ENCODE assay signal across 8 cellular contexts in the genomic region with DNA sequence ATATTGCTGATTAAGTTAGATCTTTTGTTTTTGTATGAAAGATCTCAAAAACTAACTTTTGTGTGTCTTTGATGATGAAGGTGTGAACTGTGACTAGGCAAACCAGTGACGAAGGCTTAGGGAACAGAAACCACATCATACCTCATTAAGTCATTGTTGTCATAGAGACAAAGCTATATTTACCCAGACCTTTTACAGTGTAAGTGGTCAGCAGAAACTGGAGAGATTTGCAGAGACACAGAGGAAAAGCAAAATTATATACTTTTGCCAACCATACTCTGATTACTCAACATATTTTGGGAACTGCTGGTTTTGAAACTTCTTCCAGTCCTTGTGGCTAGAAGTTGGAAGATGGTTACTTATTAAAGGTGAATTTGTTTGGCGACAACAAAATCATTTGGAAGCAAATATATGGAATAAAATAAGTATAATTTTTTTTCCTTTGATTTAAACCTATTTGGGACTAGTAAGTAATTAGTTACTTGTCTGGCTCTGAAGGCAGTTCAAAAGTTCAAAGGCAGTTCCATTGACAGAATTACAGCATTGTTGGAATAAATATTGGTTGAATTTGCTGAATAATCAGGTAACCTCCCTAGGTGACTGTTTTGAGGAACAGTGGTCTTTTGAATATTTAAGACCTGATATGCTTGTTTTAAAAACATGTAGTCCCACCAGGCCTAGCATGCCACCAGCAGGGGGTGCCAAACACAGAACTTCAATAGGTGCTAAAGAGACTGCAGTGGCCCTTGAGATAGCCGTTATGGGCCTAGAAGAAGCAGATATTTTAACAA.
DNase-seq lines count a peak whose midpoint lies in the region; ATAC-seq and TF ChIP-seq lines count a peak whose summit lies in the region.

No MANE protein-coding gene starts in this region.

- H3K4me3 ChIP-seq in heart left ventricle (no peak overlapping the region), skeletal muscle tissue (ENCODE audit: low read length in 3 of 3) (no peak overlapping the region)

- intact Hi-C loops in heart left ventricle (cut with DNase I) = loop anchor here in 4 of 10 donors (5.0 to 10.0 kb wide), 3 partner anchors 48 to 1390 kb away; no protein-coding TSS in a partner anchor

- no peak for TF ChIP-seq POLR2A in heart left ventricle (IDR thresholded peaks at IDR 0.05)

- H3K36me3 ChIP-seq in heart left ventricle = peaks cover 0 to 7% (median 0%) of the 10 kb centered on the region in 9 donors
- H3K36me3 ChIP-seq in skeletal muscle tissue (ENCODE audit: control insufficient read depth in 3 of 3, insufficient read depth in 3 of 3, low read length in 3 of 3) = no peaks in the 10 kb centered on the region

- no peaks in the 10 kb centered on the region for H3K27me3 ChIP-seq in heart left ventricle
- no peaks in the 10 kb centered on the region for H3K27me3 ChIP-seq in skeletal muscle tissue (ENCODE audit: control insufficient read depth in 3 of 3, insufficient read depth in 3 of 3, low read length in 3 of 3)

- peak; percentile 72 for DNase-seq in ELR (ENCODE audit: low read depth)
- DNase-seq in HT-29 (ENCODE audit: low spot score) = peak; percentile 81
- peak; percentile 84 for DNase-seq in SIG-M5 treated with dmso at 0.1 percent for 504 hours (lab: John Stamatoyannopoulos, UW; ENCODE audit: unreplicated experiment)
- DNase-seq in activated gamma-delta T cell treated with anti-CD3 and anti-CD28 coated beads, Interleukin-2, amount 50 U/mL, for 16 hours (ENCODE audit: low read depth) = peak; percentile 19
- DNase-seq in heart left ventricle = peak; percentile 31 to 58 (median 50)
- DNase-seq in middle frontal gyrus (ENCODE audit: extremely low spot score, low spot score) = no peak

- peak; percentile 97 for ATAC-seq in GM21515 (IDR thresholded peaks at IDR 0.05; ENCODE audit: unreplicated experiment)
- peak; percentile 64 to 87 (median 81) for ATAC-seq in heart left ventricle

- H3K9me3 ChIP-seq in heart left ventricle = no peaks in the 10 kb centered on the region
- H3K9me3 ChIP-seq in skeletal muscle tissue (ENCODE audit: control insufficient read depth in 3 of 3, low read length in 3 of 3) = no peaks in the 10 kb centered on the region

- peak; percentile 29 to 72 (median 52) for TF ChIP-seq CTCF in heart left ventricle (IDR thresholded peaks at IDR 0.05)

- H3K27ac ChIP-seq in heart left ventricle (peak overlapping the region in 1 of 12 donors; percentile 34), skeletal muscle tissue (ENCODE audit: low read depth, low read length) (peak overlapping the region; percentile 32)

- H3K4me1 ChIP-seq in heart left ventricle (peaks cover 0 to 14% (median 0%) of the 10 kb centered on the region in 12 donors), skeletal muscle tissue (ENCODE audit: control insufficient read depth in 3 of 3, insufficient read depth in 3 of 3, low read length in 3 of 3) (peaks cover 0 to 3% (median 0%) of the 10 kb centered on the region in 3 donors)

- no peak overlapping the region for H3K9ac ChIP-seq in skeletal muscle tissue (ENCODE audit: low read depth in 1 of 3, low read length in 3 of 3)

- 49 to 58% (median 53%) methylated on average over 3 of the region's 3 CpGs for WGBS in heart left ventricle, 4 donors
